ENCODE assay signal across 2 cellular contexts in genomic region chr3:149128856-149129255, GRCh38.
TF ChIP-seq lines count a peak whose summit lies in the region.

No MANE protein-coding gene starts in this region.

TF ChIP-seq in HEK293T, 16 proteins besides CTCF, POLR2A, EP300 and RAD21 (continued from another document):
- TF ChIP-seq CTBP1 (IDR thresholded peaks at IDR 0.05; ENCODE audit: borderline replicate concordance) (no peak), PKNOX1 (IDR thresholded peaks at IDR 0.05) (peak; percentile 37; the same call in 1 of the 2 replicates), ARNT (IDR thresholded peaks at IDR 0.05) (no peak), NFRKB (IDR thresholded peaks at IDR 0.05) (no peak), BHLHE40 (IDR thresholded peaks at IDR 0.05; ENCODE audit: borderline replicate concordance) (no peak), L3MBTL2 (conservative IDR thresholded peaks at IDR 0.05) (no peak), HDGF (IDR thresholded peaks at IDR 0.05; ENCODE audit: borderline replicate concordance) (no peak)

TF ChIP-seq in GM12878, 131 proteins besides CTCF, POLR2A, EP300 and RAD21:
- TF ChIP-seq BHLHE40 (IDR thresholded peaks at IDR 0.05; ENCODE audit: borderline replicate concordance in 1 of 2, low read depth in 2 of 2, low read length in 1 of 2) (no peak), TARDBP (IDR thresholded peaks at IDR 0.05; ENCODE audit: borderline replicate concordance) (no peak), RBBP5 (conservative IDR thresholded peaks at IDR 0.05) (no peak), FOXM1 (IDR thresholded peaks at IDR 0.05; ENCODE audit: low read depth, low read length) (no peak), ZBTB40 (IDR thresholded peaks at IDR 0.05; ENCODE audit: borderline replicate concordance) (no peak)
